ENCODE assay signal across 21 cellular contexts in genomic region chr2:135094508-135094907, GRCh38. TPM values are rescaled to one million over a fixed set of nuclear protein-coding genes. Genes with fewer than 3 reads are reported as not detected.
DNase-seq lines count a peak whose midpoint lies in the region; ATAC-seq lines count a peak whose summit lies in the region.
"Had no signal": no experiment of that assay in that cellular context is flagged by ENCODE, and none has a peak within 500 bp of the region (broad histone marks: within the 10 kb centered on the region; RNA-seq: fewer than 3 reads in every experiment).

No MANE protein-coding gene starts in this region.

- H3K36me3 Mint-ChIP-seq in activated T-cell treated with anti-CD3 and anti-CD28 coated beads, Interleukin-2, amount 50 U/mL, for 72 hours (ENCODE audit: insufficient read depth in 2 of 2), result peaks cover 12 to 26% of the 10 kb centered on the region in 2 donors
- H3K36me3 Mint-ChIP-seq in stimulated activated effector memory CD8-positive, alpha-beta T cell treated with anti-CD3 and anti-CD28 coated beads, Interleukin-12 subunit alpha, Interleukin-12 subunit beta, amount 100 ng/mL, for 72 hours, result peaks cover 13% of the 10 kb centered on the region

- no peaks in the 10 kb centered on the region for H3K27me3 ChIP-seq in endocrine pancreas (ENCODE audit: control insufficient read depth, insufficient read depth, low read length)
- H3K27me3 ChIP-seq: BLaER1 had no signal

- no peaks in the 10 kb centered on the region for H3K36me3 ChIP-seq in endocrine pancreas (ENCODE audit: control insufficient read depth, insufficient read depth, low read length)

- no peaks in the 10 kb centered on the region for H3K27me3 Mint-ChIP-seq in activated T-cell treated with anti-CD3 and anti-CD28 coated beads, Interleukin-2, amount 50 U/mL, for 72 hours (ENCODE audit: low read depth)

- H3K4me1 ChIP-seq in endocrine pancreas (ENCODE audit: control insufficient read depth, insufficient read depth, low read length), result peaks cover 38% of the 10 kb centered on the region
- H3K4me1 ChIP-seq: BLaER1 had no signal

- no peak overlapping the region for H3K9ac ChIP-seq in endocrine pancreas (ENCODE audit: control insufficient read depth, insufficient read depth, low read length)
- H3K9ac ChIP-seq: BLaER1 had no signal

- H3K4me1 Mint-ChIP-seq in activated T-cell treated with anti-CD3 and anti-CD28 coated beads, Interleukin-2, amount 50 U/mL, for 72 hours (ENCODE audit: low read depth), result peaks cover 13% of the 10 kb centered on the region
- H3K4me1 Mint-ChIP-seq in stimulated activated effector memory CD8-positive, alpha-beta T cell treated with anti-CD3 and anti-CD28 coated beads, Interleukin-12 subunit alpha, Interleukin-12 subunit beta, amount 100 ng/mL, for 72 hours, result no peaks in the 10 kb centered on the region
- H3K4me1 Mint-ChIP-seq: CD14-positive monocyte, H9 had no signal

- ATAC-seq in activated T-cell treated with anti-CD3 and anti-CD28 coated beads, Interleukin-2, amount 50 U/mL, for 72 hours (replicated peaks in 1 of 2), result no peak
- no peak for ATAC-seq in stimulated activated effector memory CD8-positive, alpha-beta T cell treated with anti-CD3 and anti-CD28 coated beads, Interleukin-12 subunit alpha, Interleukin-12 subunit beta, amount 100 ng/mL, for 72 hours
- ATAC-seq: CD8-positive, alpha-beta T cell; GM12878 had no signal

- DNase-seq in activated T-cell treated with anti-CD3 and anti-CD28 coated beads, Interleukin-2, amount 50 U/mL, for 72 hours, result no peak
- no peak for DNase-seq in activated T-cell treated with anti-CD3 and anti-CD28 coated beads, Interleukin-2, amount 50 U/mL, for 1 hour
- DNase-seq in NCI-H82 (lab: John Stamatoyannopoulos, UW) (peak; percentile 79), activated gamma-delta T cell treated with Interleukin-2 at 50 U/mL for 16 hours (no peak), NCI-H748 treated with DMSO at 0.1 percent for 48 hours (lab: John Stamatoyannopoulos, UW) (no peak)
- DNase-seq in stimulated activated effector memory CD8-positive, alpha-beta T cell treated with anti-CD3 and anti-CD28 coated beads, Interleukin-12 subunit alpha, Interleukin-12 subunit beta, amount 100 ng/mL, for 72 hours (ENCODE audit: low spot score in 2 of 2), result no peak
- DNase-seq: 8988T; Calu3; CD8-positive, alpha-beta T cell; DMS53; DND-41; EL; H9 had no signal

- peak overlapping the region; percentile 10 for H3K4me3 ChIP-seq in endocrine pancreas (ENCODE audit: control insufficient read depth, insufficient read depth, low read length)
- H3K4me3 ChIP-seq: BLaER1, GM12878 had no signal

- no peaks in the 10 kb centered on the region for H3K9me3 Mint-ChIP-seq in activated T-cell treated with anti-CD3 and anti-CD28 coated beads, Interleukin-2, amount 50 U/mL, for 72 hours
- H3K9me3 Mint-ChIP-seq in stimulated activated effector memory CD8-positive, alpha-beta T cell treated with anti-CD3 and anti-CD28 coated beads, Interleukin-12 subunit alpha, Interleukin-12 subunit beta, amount 100 ng/mL, for 72 hours, result no peaks in the 10 kb centered on the region
- H3K9me3 Mint-ChIP-seq: CD8-positive, alpha-beta T cell had no signal

- H3K9me3 ChIP-seq in endocrine pancreas (ENCODE audit: control insufficient read depth, low read length), result no peaks in the 10 kb centered on the region

- H3K4me3 Mint-ChIP-seq in activated T-cell treated with anti-CD3 and anti-CD28 coated beads, Interleukin-2, amount 50 U/mL, for 72 hours, result no peak overlapping the region
- no peak overlapping the region for H3K4me3 Mint-ChIP-seq in stimulated activated effector memory CD8-positive, alpha-beta T cell treated with anti-CD3 and anti-CD28 coated beads, Interleukin-12 subunit alpha, Interleukin-12 subunit beta, amount 100 ng/mL, for 72 hours
- H3K4me3 Mint-ChIP-seq: CD14-positive monocyte; CD8-positive, alpha-beta T cell; H9 had no signal

- H3K27ac Mint-ChIP-seq in activated T-cell treated with anti-CD3 and anti-CD28 coated beads, Interleukin-2, amount 50 U/mL, for 72 hours, result peak overlapping the region; percentile 24
- H3K27ac Mint-ChIP-seq in stimulated activated effector memory CD8-positive, alpha-beta T cell treated with anti-CD3 and anti-CD28 coated beads, Interleukin-12 subunit alpha, Interleukin-12 subunit beta, amount 100 ng/mL, for 72 hours, result no peak overlapping the region
- H3K27ac Mint-ChIP-seq: CD14-positive monocyte; CD8-positive, alpha-beta T cell; H9 had no signal

RNA-seq across cellular contexts. Expression of gene RAB3GAP1, which starts 42.4 kb away (rescaled TPM):
- total RNA-seq in activated T-cell treated with anti-CD3 and anti-CD28 coated beads, Interleukin-2, amount 50 U/mL, for 72 hours, result 10 to 100 TPM; 51.4 to 59.7 TPM

RNA-seq across cellular contexts. Expression of gene MAP3K19, which starts 47.3 kb away (rescaled TPM):
- not detected for total RNA-seq in activated T-cell treated with anti-CD3 and anti-CD28 coated beads, Interleukin-2, amount 50 U/mL, for 72 hours
- total RNA-seq: A673; Calu3; CD8-positive, alpha-beta T cell; G401; GM12878; H1; H9; HepG2 had no signal
